Comparison of ENCODE assay signal across 9 cellular contexts in genomic region chr4:1682860-1683259, GRCh38. TPM values are rescaled to one million over a fixed set of nuclear protein-coding genes. Genes with fewer than 3 reads are reported as not detected.
DNase-seq lines count a peak whose midpoint lies in the region; ATAC-seq, FAIRE-seq and TF ChIP-seq lines count a peak whose summit lies in the region.
"Had no signal": no experiment of that assay in that cellular context is flagged by ENCODE, and none has a peak within 500 bp of the region (broad histone marks: within the 10 kb centered on the region; RNA-seq: fewer than 3 reads in every experiment).

No MANE protein-coding gene starts in this region.

- H3K9ac ChIP-seq in kidney (ENCODE audit: low read length in 2 of 2), result no peak overlapping the region

- H3K27me3 Mint-ChIP-seq in T-helper 2 cell treated with Interferon-gamma antibody and Interleukin-4, amounts not matched to agents 5 μg/mL and 100 μg/mL, for 36 hours (ENCODE audit: low read depth), result no peaks in the 10 kb centered on the region
- peaks cover 3% of the 10 kb centered on the region for H3K27me3 Mint-ChIP-seq in activated naive CD8-positive, alpha-beta T cell treated with anti-CD3 and anti-CD28 coated beads, Interleukin-2, amount 50 U/mL, for 24 hours

- FAIRE-seq in kidney (lab: Jason Lieb, UNC), result no peak
- FAIRE-seq: A549 had no signal

- peak overlapping the region; percentile 87 for H3K4me3 Mint-ChIP-seq in T-helper 2 cell treated with Interferon-gamma antibody and Interleukin-4, amounts not matched to agents 5 μg/mL and 100 μg/mL, for 36 hours
- peak overlapping the region; percentile 81 for H3K4me3 Mint-ChIP-seq in activated naive CD8-positive, alpha-beta T cell treated with anti-CD3 and anti-CD28 coated beads, Interleukin-2, amount 50 U/mL, for 24 hours

- TF ChIP-seq POLR2A in testis (IDR thresholded peaks at IDR 0.05), result no peak

- ATAC-seq in activated naive CD8-positive, alpha-beta T cell treated with anti-CD3 and anti-CD28 coated beads, Interleukin-2, amount 50 U/mL, for 24 hours, result no peak
- ATAC-seq in HG03457 (IDR thresholded peaks at IDR 0.05; ENCODE audit: unreplicated experiment), result no peak

- intact Hi-C loops in kidney (cut with DNase I) (no loop called here), testis (cut with DNase I; ENCODE audit: low total_unique reads) (no loop called here)

- DNase-seq in T-helper 2 cell treated with Interferon-gamma antibody and Interleukin-4, amounts not matched to agents 5 μg/mL and 100 μg/mL, for 36 hours (ENCODE audit: low spot score), result no peak
- DNase-seq in T-helper 2 cell (no peak), kidney (no peak), testis (no peak), activated gamma-delta T cell (lab: John Stamatoyannopoulos, UW) (no peak), GM13977 (ENCODE audit: low spot score) (no peak)
- DNase-seq in activated naive CD8-positive, alpha-beta T cell treated with anti-CD3 and anti-CD28 coated beads, Interleukin-2, amount 50 U/mL, for 24 hours, result no peak

- TF ChIP-seq CTCF in kidney (IDR thresholded peaks at IDR 0.05; ENCODE audit: borderline replicate concordance, extremely low read depth, insufficient read depth) (no peak), testis (IDR thresholded peaks at IDR 0.05) (no peak), GM13977 (IDR thresholded peaks at IDR 0.05; ENCODE audit: extremely low read depth, insufficient read depth, missing control alignments) (no peak)

- no peaks in the 10 kb centered on the region for H3K9me3 Mint-ChIP-seq in T-helper 2 cell treated with Interferon-gamma antibody and Interleukin-4, amounts not matched to agents 5 μg/mL and 100 μg/mL, for 36 hours
- H3K9me3 Mint-ChIP-seq in activated naive CD8-positive, alpha-beta T cell treated with anti-CD3 and anti-CD28 coated beads, Interleukin-2, amount 50 U/mL, for 24 hours, result no peaks in the 10 kb centered on the region

- H3K27ac ChIP-seq in kidney (ENCODE audit: low read depth in 2 of 2, low read length in 2 of 2) (no peak overlapping the region), testis (peak overlapping the region in 1 of 2 donors; percentile 87)

- H3K4me1 Mint-ChIP-seq in T-helper 2 cell treated with Interferon-gamma antibody and Interleukin-4, amounts not matched to agents 5 μg/mL and 100 μg/mL, for 36 hours (ENCODE audit: low read depth), result peaks cover 11% of the 10 kb centered on the region
- peaks cover 11% of the 10 kb centered on the region for H3K4me1 Mint-ChIP-seq in activated naive CD8-positive, alpha-beta T cell treated with anti-CD3 and anti-CD28 coated beads, Interleukin-2, amount 50 U/mL, for 24 hours

- H3K27ac Mint-ChIP-seq in T-helper 2 cell treated with Interferon-gamma antibody and Interleukin-4, amounts not matched to agents 5 μg/mL and 100 μg/mL, for 36 hours, result peak overlapping the region; percentile 87
- peak overlapping the region; percentile 73 for H3K27ac Mint-ChIP-seq in activated naive CD8-positive, alpha-beta T cell treated with anti-CD3 and anti-CD28 coated beads, Interleukin-2, amount 50 U/mL, for 24 hours

- no peaks in the 10 kb centered on the region for H3K36me3 ChIP-seq in kidney (ENCODE audit: control insufficient read depth in 1 of 2, insufficient read depth in 2 of 2, low read length in 2 of 2)
- H3K36me3 ChIP-seq in testis (ENCODE audit: low read depth, missing control alignments), result no peaks in the 10 kb centered on the region

- in situ Hi-C loops in GM13977 (cut with MboI; ENCODE audit: low pct_unique_long_range_greater_than_20kb, low sequenced_read_pairs, unreplicated experiment), result no loop called here

- H3K4me1 ChIP-seq in kidney (ENCODE audit: control insufficient read depth in 1 of 2, insufficient read depth in 1 of 2, low read depth in 1 of 2, low read length in 2 of 2) (peaks cover 3 to 8% of the 10 kb centered on the region in 2 donors), testis (no peaks in the 10 kb centered on the region)

- no peaks in the 10 kb centered on the region for H3K27me3 ChIP-seq in testis

- WGBS in testis, 2 donors, result 61 to 65% methylated on average over 13 of the region's 13 CpGs

- H3K36me3 Mint-ChIP-seq in T-helper 2 cell treated with Interferon-gamma antibody and Interleukin-4, amounts not matched to agents 5 μg/mL and 100 μg/mL, for 36 hours (ENCODE audit: low read depth), result no peaks in the 10 kb centered on the region
- peaks cover 2% of the 10 kb centered on the region for H3K36me3 Mint-ChIP-seq in activated naive CD8-positive, alpha-beta T cell treated with anti-CD3 and anti-CD28 coated beads, Interleukin-2, amount 50 U/mL, for 24 hours (ENCODE audit: low read depth)

- H3K9me3 ChIP-seq in kidney (ENCODE audit: control insufficient read depth in 1 of 2, low read length in 2 of 2) (no peaks in the 10 kb centered on the region), testis (no peaks in the 10 kb centered on the region)
- H3K9me3 ChIP-seq: A549 had no signal

- H3K4me3 ChIP-seq in kidney (ENCODE audit: low read length in 2 of 2), result peak overlapping the region; percentile 57 to 59
- H3K4me3 ChIP-seq in testis, result peak overlapping the region; percentile 59 to 71

RNA-seq across cellular contexts. Expression of gene FAM53A, which starts 1.3 kb away (rescaled TPM):
- total RNA-seq in kidney (2.9 TPM), testis (10 to 100 TPM; 41.3 to 60.8 TPM)
- polyA plus RNA-seq in kidney (ENCODE audit: insufficient read depth, low read depth, low replicate concordance) (1.2 TPM), testis (ENCODE audit: insufficient read depth, low read depth, low replicate concordance) (24.2 TPM)

RNA-seq across cellular contexts. Expression of gene SLBP, which starts 29.3 kb away (rescaled TPM):
- 30.7 TPM for total RNA-seq in kidney
- 42.8 TPM for polyA plus RNA-seq in kidney (ENCODE audit: insufficient read depth, low read depth, low replicate concordance)
- 100 to 1,000 TPM; 137 to 173 TPM for total RNA-seq in testis
- polyA plus RNA-seq in testis (ENCODE audit: insufficient read depth, low read depth, low replicate concordance), result 118 TPM

RNA-seq across cellular contexts. Expression of gene TMEM129, which starts 38.3 kb away (rescaled TPM):
- 48.2 TPM for total RNA-seq in kidney
- 60.0 TPM for polyA plus RNA-seq in kidney (ENCODE audit: insufficient read depth, low read depth, low replicate concordance)
- 10 to 100 TPM; 76.1 to 76.4 TPM for total RNA-seq in testis
- polyA plus RNA-seq in testis (ENCODE audit: insufficient read depth, low read depth, low replicate concordance), result 34.0 TPM

RNA-seq across cellular contexts. Expression of gene TACC3, which starts 38.5 kb away (rescaled TPM):
- total RNA-seq in kidney (12.2 TPM), testis (100 to 1,000 TPM in 1 of 2 donors, 10 to 100 TPM in 1; 82.9 to 112 TPM)
- polyA plus RNA-seq in kidney (ENCODE audit: insufficient read depth, low read depth, low replicate concordance) (4.9 TPM), testis (ENCODE audit: insufficient read depth, low read depth, low replicate concordance) (158 TPM)

Comparison
In these comparisons a context has a peak if more than half of its experiments do, and no peak if none do; other contexts are left out.
1. RNA of gene FAM53A, which starts 1.3 kb away (total RNA-seq): 41.3 to 60.8 TPM in testis; 2.9 TPM in kidney (single experiment); every median in the first group is over 10 times any median in the second.